Comparison of ENCODE assay signal across 13 cellular contexts in genomic region chr6:52536424-52536916, GRCh38. TPM values are rescaled to one million over a fixed set of nuclear protein-coding genes. Genes with fewer than 3 reads are reported as not detected.
DNase-seq lines count a peak whose midpoint lies in the region; ATAC-seq and TF ChIP-seq lines count a peak whose summit lies in the region.
"Had no signal": no experiment of that assay in that cellular context is flagged by ENCODE, and none has a peak within 500 bp of the region (broad histone marks: within the 10 kb centered on the region; RNA-seq: fewer than 3 reads in every experiment).

No MANE protein-coding gene starts in this region.

- no peak overlapping the region for H3K9ac ChIP-seq in mammary epithelial cell (ENCODE audit: insufficient read depth, low read length)
- no peak overlapping the region for H3K9ac ChIP-seq in smooth muscle cell (ENCODE audit: low read depth)

- intact Hi-C loops in mammary epithelial cell (cut with micrococcal nuclease): loop anchor here (2.0 kb wide), 1 partner anchor 30 kb away; no protein-coding TSS in a partner anchor
- intact Hi-C loops in right cardiac atrium (cut with DNase I): no loop called here

- dilution Hi-C loops in mammary epithelial cell (cut with HindIII; ENCODE audit: low sequenced_read_pairs): no loop called here

- no peak overlapping the region for H3K4me3 ChIP-seq in mammary epithelial cell (replicated peaks in 1 of 3; ENCODE audit: insufficient read depth in 1 of 3, low read depth in 2 of 3, low read length in 3 of 3)
- H3K4me3 ChIP-seq in smooth muscle cell: no peak overlapping the region
- no peak overlapping the region for H3K4me3 ChIP-seq in right cardiac atrium (ENCODE audit: low read length)
- H3K4me3 ChIP-seq: K562 had no signal

- H3K79me2 ChIP-seq in mammary epithelial cell (ENCODE audit: insufficient read depth, low read length) (peaks cover 45% of the 10 kb centered on the region), smooth muscle cell (ENCODE audit: low read depth) (peaks cover 38% of the 10 kb centered on the region)

- peaks cover 7% of the 10 kb centered on the region for H3F3A ChIP-seq in smooth muscle cell (ENCODE audit: low read depth)

- H3K27me3 ChIP-seq in mammary epithelial cell (ENCODE audit: insufficient read depth, low read length): no peaks in the 10 kb centered on the region
- H3K27me3 ChIP-seq in smooth muscle cell (ENCODE audit: low read depth): no peaks in the 10 kb centered on the region
- no peaks in the 10 kb centered on the region for H3K27me3 ChIP-seq in right cardiac atrium (ENCODE audit: control insufficient read depth, insufficient read depth)

- ATAC-seq in GM21390 (IDR thresholded peaks at IDR 0.05; ENCODE audit: unreplicated experiment) (peak; percentile 39), HG03095 (IDR thresholded peaks at IDR 0.05; ENCODE audit: unreplicated experiment) (peak; percentile 44), right cardiac atrium (no peak)
- ATAC-seq: K562 had no signal

- no peaks in the 10 kb centered on the region for H4K20me1 ChIP-seq in mammary epithelial cell (ENCODE audit: insufficient read depth, low read length)
- no peaks in the 10 kb centered on the region for H4K20me1 ChIP-seq in smooth muscle cell (ENCODE audit: low read depth)

- H2AFZ ChIP-seq in mammary epithelial cell (ENCODE audit: low read depth, low read length): no peak overlapping the region
- H2AFZ ChIP-seq in smooth muscle cell (ENCODE audit: low read depth): no peak overlapping the region

- in situ Hi-C loops in GM13976 (cut with MboI; ENCODE audit: low sequenced_read_pairs, unreplicated experiment): no loop called here
- in situ Hi-C loops in mammary epithelial cell (cut with MboI; ENCODE audit: low sequenced_read_pairs in 2 of 2): no loop called here

- H3K36me3 ChIP-seq in mammary epithelial cell (ENCODE audit: insufficient read depth, low read length): peaks cover 2% of the 10 kb centered on the region
- H3K36me3 ChIP-seq in smooth muscle cell (ENCODE audit: low read depth): no peaks in the 10 kb centered on the region

- no peak overlapping the region for H3K27ac ChIP-seq in mammary epithelial cell (ENCODE audit: insufficient read depth, low read depth, low read length)
- H3K27ac ChIP-seq in smooth muscle cell (ENCODE audit: low read depth): no peak overlapping the region
- no peak overlapping the region for H3K27ac ChIP-seq in right cardiac atrium (ENCODE audit: low read length)

- H3K4me1 ChIP-seq in mammary epithelial cell (ENCODE audit: insufficient read depth, low read length) (peaks cover 48% of the 10 kb centered on the region), smooth muscle cell (ENCODE audit: low read depth) (peaks cover 13% of the 10 kb centered on the region), right cardiac atrium (ENCODE audit: control insufficient read depth, insufficient read depth, low read length) (peaks cover 23% of the 10 kb centered on the region)

- DNase-seq in GM13976 (ENCODE audit: low spot score) (peak; percentile 38), mammary epithelial cell (no peak), smooth muscle cell (lab: John Stamatoyannopoulos, UW; ENCODE audit: unreplicated experiment) (no peak), NOMO-1 (lab: John Stamatoyannopoulos, UW; ENCODE audit: unreplicated experiment in 2 of 2) (no peak), right cardiac atrium (no peak), GM19238 (ENCODE audit: insufficient read length, low spot score) (no peak)
- DNase-seq: CD4-positive, alpha-beta memory T cell; naive B cell; NCI-H748 treated with DMSO at 0.1 percent for 48 hours; stimulated activated CD4-positive, alpha-beta T cell treated with anti-CD3 and anti-CD28 coated beads, Interleukin-4, amount 100 ng/mL, for 4 hours had no signal

- H3K9me3 ChIP-seq in mammary epithelial cell (replicated peaks; ENCODE audit: insufficient read depth, low read length) (no peaks in the 10 kb centered on the region), smooth muscle cell (replicated peaks; ENCODE audit: low read depth) (no peaks in the 10 kb centered on the region), right cardiac atrium (ENCODE audit: control insufficient read depth, low read length) (no peaks in the 10 kb centered on the region)

- peak overlapping the region; percentile 54 for H3K4me2 ChIP-seq in mammary epithelial cell (ENCODE audit: insufficient read depth, low read depth, low read length)
- no peak overlapping the region for H3K4me2 ChIP-seq in smooth muscle cell

- CTCF ChIA-PET in mammary epithelial cell (lab: Charles Lee; ENCODE audit: low non-redundant PET): no interaction called here

- no TSS peak for BruUV-seq in mammary epithelial cell (replicated peaks; lab: Mats Ljungman, UMichigan)

- 92% methylated on average over 6 of the region's 6 CpGs for WGBS in mammary epithelial cell (ENCODE audit: low coverage, missing lambda C conversion rate)
- 95% methylated on average over 6 of the region's 6 CpGs for WGBS in smooth muscle cell (ENCODE audit: low lambda C conversion rate)
- 95% methylated on average over 6 of the region's 6 CpGs for WGBS in right cardiac atrium

- TF ChIP-seq CTCF in GM13976 (IDR thresholded peaks at IDR 0.05; ENCODE audit: borderline replicate concordance, control extremely low read depth, extremely low read depth, insufficient read depth, missing control alignments) (no peak), mammary epithelial cell (conservative IDR thresholded peaks at IDR 0.05 in 1 of 2, IDR thresholded peaks at IDR 0.05 in 1 of 2; ENCODE audit: extremely low read depth in 1 of 2, insufficient read depth in 1 of 2, low read depth in 1 of 2, low read length in 2 of 2) (no peak), smooth muscle cell (IDR thresholded peaks at IDR 0.05; ENCODE audit: borderline replicate concordance, insufficient read depth, poor library complexity, severe bottlenecking) (no peak)

RNA-seq across cellular contexts. Expression of gene TRAM2, which starts 40.4 kb away (rescaled TPM):
- 10 to 100 TPM; 12.5 to 16.9 TPM for total RNA-seq in mammary epithelial cell
- 13.8 TPM for polyA plus RNA-seq in mammary epithelial cell
- 39.2 TPM for polyA minus RNA-seq in mammary epithelial cell
- 32.0 and 35.6 TPM in 2 replicates for total RNA-seq in smooth muscle cell
- polyA plus RNA-seq in smooth muscle cell: 17.2 and 18.2 TPM in 2 replicates
- 10 to 100 TPM; 14.5 to 18.2 (median 15.2) TPM for total RNA-seq in right cardiac atrium
- 7.1 TPM for polyA plus RNA-seq in right cardiac atrium

Comparison
In these comparisons a context has a peak if more than half of its experiments do, and no peak if none do; other contexts are left out.
1. ATAC-seq: peak in GM21390 (single experiment) and HG03095 (single experiment); none in right cardiac atrium (0 of 2).